8 cellular contexts compared by ENCODE assay signal in the genomic region with DNA sequence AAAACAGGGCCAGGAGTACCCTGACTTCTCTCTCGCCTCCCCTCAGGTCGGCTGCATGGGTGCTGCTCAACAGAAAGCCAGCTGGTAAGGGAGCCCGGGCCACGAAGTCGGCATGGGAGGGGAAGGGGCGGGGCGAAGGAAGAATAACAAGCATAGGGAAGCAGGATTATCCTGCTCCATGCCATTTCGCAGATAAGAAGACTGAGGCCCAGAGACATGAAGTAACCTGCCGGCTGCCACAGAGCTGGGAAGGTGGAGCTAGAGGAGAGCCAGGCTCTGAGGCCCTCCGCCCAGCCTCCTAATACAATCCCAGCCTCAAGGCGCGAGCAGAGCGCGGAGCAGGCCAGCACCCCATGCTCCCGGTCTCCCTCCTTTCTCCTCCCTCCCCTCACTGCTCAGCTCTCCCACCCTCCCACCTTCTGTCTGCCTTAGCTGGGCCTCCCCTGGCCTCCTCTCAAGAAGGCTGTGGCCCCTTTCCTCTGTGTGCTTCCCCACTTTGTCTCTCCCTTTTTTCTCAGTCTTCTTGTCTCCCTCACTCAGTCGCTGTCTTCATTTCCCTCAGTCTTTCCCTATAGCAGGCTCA. TPM values are rescaled to one million over a fixed set of nuclear protein-coding genes. Genes with fewer than 3 reads are reported as not detected.
DNase-seq lines count a peak whose midpoint lies in the region; ATAC-seq and TF ChIP-seq lines count a peak whose summit lies in the region.

No MANE protein-coding gene starts in this region.

- no peak for ATAC-seq in lung (ENCODE audit: insufficient read depth, low FRiP score)
- peak; percentile 35 for ATAC-seq in upper lobe of right lung
- no peak for ATAC-seq in GM18519 (IDR thresholded peaks at IDR 0.05; ENCODE audit: low FRiP score, unreplicated experiment)

- H3K9me3 ChIP-seq in breast epithelium = no peaks in the 10 kb centered on the region
- H3K9me3 ChIP-seq in lung (ENCODE audit: control insufficient read depth in 2 of 2, insufficient read depth in 1 of 2, low read length in 1 of 2) = no peaks in the 10 kb centered on the region
- no peaks in the 10 kb centered on the region for H3K9me3 ChIP-seq in upper lobe of right lung

- WGBS in lung, 2 donors = 29 to 60% methylated on average over 15 to 16 of the region's 16 CpGs

- TF ChIP-seq CTCF in HL-60 (IDR thresholded peaks at IDR 0.05; ENCODE audit: insufficient read depth, low read length) = no peak
- TF ChIP-seq CTCF in breast epithelium (IDR thresholded peaks at IDR 0.05) = no peak
- TF ChIP-seq CTCF in lung (IDR thresholded peaks at IDR 0.05; ENCODE audit: control extremely low read depth, extremely low read depth) = no peak
- no peak for TF ChIP-seq CTCF in upper lobe of right lung (IDR thresholded peaks at IDR 0.05)

- no peak overlapping the region for H3K4me3 ChIP-seq in HL-60 (replicated peaks; ENCODE audit: insufficient read depth, low read length)
- peak overlapping the region; percentile 11 to 94 (median 71) for H3K4me3 ChIP-seq in breast epithelium
- no peak overlapping the region for H3K4me3 ChIP-seq in lung
- H3K4me3 ChIP-seq in upper lobe of right lung = peak overlapping the region; percentile 43

- DNase-seq in NCI-H1436 (lab: John Stamatoyannopoulos, UW) (peak; percentile 68), NCI-H1436 treated with DMSO at 0.1 percent for 48 hours (lab: John Stamatoyannopoulos, UW) (no peak), HL-60 (ENCODE audit: low read depth in 1 of 2, low spot score in 1 of 2) (no peak), breast epithelium (ENCODE audit: low spot score in 2 of 2) (no peak), lung (ENCODE audit: low spot score) (no peak), upper lobe of right lung (peak; percentile 70), NCI-H1417 (lab: John Stamatoyannopoulos, UW) (no peak)

- no peaks in the 10 kb centered on the region for H3K4me1 ChIP-seq in breast epithelium
- H3K4me1 ChIP-seq in lung (ENCODE audit: control insufficient read depth in 2 of 2, insufficient read depth in 2 of 2, low read length in 2 of 2) = peaks cover 0 to 11% of the 10 kb centered on the region in 2 donors
- peaks cover 12% of the 10 kb centered on the region for H3K4me1 ChIP-seq in upper lobe of right lung

- no peaks in the 10 kb centered on the region for H3K36me3 ChIP-seq in breast epithelium
- no peaks in the 10 kb centered on the region for H3K36me3 ChIP-seq in lung (ENCODE audit: control insufficient read depth in 2 of 2, insufficient read depth in 2 of 2, low read length in 2 of 2)
- no peaks in the 10 kb centered on the region for H3K36me3 ChIP-seq in upper lobe of right lung

- intact Hi-C loops in breast epithelium (cut with DNase I; ENCODE audit: low total_unique reads) (no loop called here), upper lobe of right lung (cut with DNase I) (no loop called here)

- H3K27ac ChIP-seq in HL-60 (replicated peaks) (peak overlapping the region; percentile 42), breast epithelium (peak overlapping the region; percentile 98 to 100), lung (ENCODE audit: low read depth in 1 of 2, low read length in 1 of 2) (peak overlapping the region; percentile 9 to 81), upper lobe of right lung (no peak overlapping the region)

- H3K27me3 ChIP-seq in HL-60 (ENCODE audit: insufficient read depth, poor library complexity, severe bottlenecking) (no peaks in the 10 kb centered on the region), breast epithelium (no peaks in the 10 kb centered on the region), lung (ENCODE audit: control insufficient read depth, insufficient read depth) (no peaks in the 10 kb centered on the region), upper lobe of right lung (no peaks in the 10 kb centered on the region)

- TF ChIP-seq POLR2A in breast epithelium (IDR thresholded peaks at IDR 0.05) = no peak

RNA-seq across cellular contexts. Expression of a gene that starts 13.2 kb away (rescaled TPM):
- total RNA-seq in breast epithelium (10 to 100 TPM; 10.9 to 20.9 (median 12.8) TPM), lung (100 to 1,000 TPM in 1 of 2 donors, 10 to 100 TPM in 1; 47.9 to 102 TPM), upper lobe of right lung (54.7 TPM)
- 10 to 100 TPM; 95.9 to 98.0 TPM for polyA plus RNA-seq in lung

RNA-seq across cellular contexts. Expression of a gene that starts 25.3 kb away (rescaled TPM):
- total RNA-seq in breast epithelium (10 to 100 TPM; 22.0 to 25.3 (median 22.8) TPM), lung (10 to 100 TPM in 1 of 2 donors, 1 to 10 TPM in 1; 8.5 to 44.6 TPM), upper lobe of right lung (32.6 TPM)
- polyA plus RNA-seq in lung = 100 to 1,000 TPM in 1 of 2 donors, 10 to 100 TPM in 1; 71.9 to 122 TPM

Comparison
In these comparisons a context has a peak if more than half of its experiments do, and no peak if none do; other contexts are left out.
1. DNase-seq: peak in NCI-H1436 (single experiment) and upper lobe of right lung (single experiment); none in NCI-H1436 treated with DMSO at 0.1 percent for 48 hours (single experiment), HL-60 (0 of 2), breast epithelium (0 of 2), lung (single experiment) and NCI-H1417 (0 of 3).
2. H3K4me3 ChIP-seq: peak in breast epithelium (3 of 3) and upper lobe of right lung (single experiment); none in HL-60 (single experiment) and lung (single experiment).